12 cellular contexts compared by ENCODE assay signal in genomic region chr17:67542219-67543114, GRCh38.
"Had no signal": no experiment of that assay in that cellular context is flagged by ENCODE, and none has a peak within 500 bp of the region (broad histone marks: within the 10 kb centered on the region; RNA-seq: fewer than 3 reads in every experiment).

No MANE protein-coding gene starts in this region.

- ATAC-seq: heart right ventricle; natural killer cell treated with Interleukin-12 subunit alpha and Interleukin-12 subunit beta and Interleukin-15 and Interleukin-18, amount 100 ng/mL, for 72 hours; stimulated activated memory B cell treated with anti-CD40 and anti-IgM and Interleukin-4, amounts not matched to agents 10 μg/mL and 1 μg/mL and 100 μg/mL, for 72 hours had no signal

- DNase-seq: activated CD4-positive, alpha-beta T cell treated with anti-CD3 and anti-CD28 coated beads, Interleukin-2, amount 50 U/mL, for 1 hour; activated T-cell treated with anti-CD3 and anti-CD28 coated beads, Interleukin-2, amount 50 U/mL, for 72 hours; foreskin melanocyte; heart right ventricle; left ventricle myocardium inferior; mesenchymal stem cell; nucleus accumbens; sigmoid colon; T-helper 1 cell; upper lobe of left lung had no signal

- H3K27me3 Mint-ChIP-seq: natural killer cell treated with Interleukin-12 subunit alpha and Interleukin-12 subunit beta and Interleukin-15 and Interleukin-18, amount 100 ng/mL, for 72 hours; stimulated activated memory B cell treated with anti-CD40 and anti-IgM and Interleukin-4, amounts not matched to agents 10 μg/mL and 1 μg/mL and 100 μg/mL, for 72 hours had no signal

- H3K4me3 Mint-ChIP-seq: activated T-cell treated with anti-CD3 and anti-CD28 coated beads, Interleukin-2, amount 50 U/mL, for 72 hours; natural killer cell treated with Interleukin-12 subunit alpha and Interleukin-12 subunit beta and Interleukin-15 and Interleukin-18, amount 100 ng/mL, for 72 hours; stimulated activated memory B cell treated with anti-CD40 and anti-IgM and Interleukin-4, amounts not matched to agents 10 μg/mL and 1 μg/mL and 100 μg/mL, for 72 hours had no signal

- H3K27ac Mint-ChIP-seq: activated T-cell treated with anti-CD3 and anti-CD28 coated beads, Interleukin-2, amount 50 U/mL, for 72 hours; stimulated activated memory B cell treated with anti-CD40 and anti-IgM and Interleukin-4, amounts not matched to agents 10 μg/mL and 1 μg/mL and 100 μg/mL, for 72 hours had no signal

- H3K36me3 Mint-ChIP-seq: natural killer cell treated with Interleukin-12 subunit alpha and Interleukin-12 subunit beta and Interleukin-15 and Interleukin-18, amount 100 ng/mL, for 72 hours had no signal

- H3K9me3 Mint-ChIP-seq: activated T-cell treated with anti-CD3 and anti-CD28 coated beads, Interleukin-2, amount 50 U/mL, for 72 hours; natural killer cell treated with Interleukin-12 subunit alpha and Interleukin-12 subunit beta and Interleukin-15 and Interleukin-18, amount 100 ng/mL, for 72 hours; stimulated activated memory B cell treated with anti-CD40 and anti-IgM and Interleukin-4, amounts not matched to agents 10 μg/mL and 1 μg/mL and 100 μg/mL, for 72 hours had no signal
